Comparison of ENCODE assay signal across 10 cellular contexts in genomic region chr5:17161669-17162068, GRCh38. TPM values are rescaled to one million over a fixed set of nuclear protein-coding genes. Genes with fewer than 3 reads are reported as not detected.
"Had no signal": no experiment of that assay in that cellular context is flagged by ENCODE, and none has a peak within 500 bp of the region (broad histone marks: within the 10 kb centered on the region; RNA-seq: fewer than 3 reads in every experiment).

No MANE protein-coding gene starts in this region.

- DNase-seq: GM23248, GOT3, H7, HFFc6, IMR-90 had no signal

- H3K9me3 ChIP-seq: HAP-1 had no signal

- H3K27ac ChIP-seq: GM23248 had no signal

- FAIRE-seq: HTR-8/SVneo, K562 had no signal

- H3K36me3 ChIP-seq: HAP-1 had no signal

- H3K4me3 ChIP-seq: GM23248, HAP-1, K562 had no signal

- ATAC-seq: HCT116, K562 had no signal

RNA-seq across cellular contexts. Expression of gene BASP1, which starts 55.8 kb away (rescaled TPM):
- total RNA-seq: HT-29 had no signal
